ENCODE assay signal across 18 cellular contexts in the genomic region with DNA sequence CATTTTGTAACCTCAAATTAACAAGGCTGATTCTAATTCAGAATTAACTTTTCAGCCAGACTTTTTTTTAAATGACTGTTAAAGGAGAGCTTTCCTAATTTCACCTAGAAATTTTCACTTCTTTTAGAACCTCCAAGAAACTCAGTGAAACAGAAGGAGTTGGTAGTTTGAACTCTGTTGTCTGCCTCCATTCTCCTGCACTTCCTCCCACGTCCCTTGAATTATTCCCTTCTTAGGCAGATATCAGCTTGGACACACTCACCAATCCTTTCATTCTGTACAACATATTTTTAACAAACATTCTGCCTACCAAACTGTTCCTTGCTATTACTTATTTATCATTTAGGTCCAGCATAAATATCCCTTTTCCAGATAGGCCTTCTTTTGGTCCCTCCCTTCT.
"Had no signal": no experiment of that assay in that cellular context is flagged by ENCODE, and none has a peak within 500 bp of the region (broad histone marks: within the 10 kb centered on the region; RNA-seq: fewer than 3 reads in every experiment).

No MANE protein-coding gene starts in this region.

- ATAC-seq: activated naive CD4-positive, alpha-beta T cell treated with anti-CD3 and anti-CD28 coated beads, Interleukin-2, amount 50 U/mL, for 72 hours; body of pancreas; stimulated activated naive B cell treated with anti-CD40 and anti-IgM and Interleukin-4, amounts not matched to agents 10 μg/mL and 1 μg/mL and 100 μg/mL, for 72 hours had no signal

- H3K27me3 ChIP-seq: body of pancreas, colonic mucosa, esophagus muscularis mucosa, tibial artery had no signal

- H3K9ac ChIP-seq: SK-N-SH had no signal

- H3K4me1 ChIP-seq: colonic mucosa, esophagus muscularis mucosa, left ventricle myocardium inferior, tibial artery had no signal

- H3K27ac Mint-ChIP-seq: activated CD4-positive, alpha-beta memory T cell treated with anti-CD3 and anti-CD28 coated beads, Interleukin-2, amount 10 ng/mL, durations not matched to agents 7 days and 5 days; activated T-helper 2 cell treated with anti-CD3 and anti-CD28 coated beads, Interferon-gamma antibody, Interleukin-2, Interleukin-4, amounts not matched to agents 10 μg/mL and 5 μg/mL and 100 μg/mL, durations not matched to agents 14 hours and 24 hours and 36 hours; stimulated activated naive B cell treated with anti-CD40 and anti-IgM and Interleukin-4, amounts not matched to agents 10 μg/mL and 1 μg/mL and 100 μg/mL, for 72 hours had no signal

- H3K27ac ChIP-seq: body of pancreas, colonic mucosa, esophagus muscularis mucosa, left ventricle myocardium inferior, tibial artery, WERI-Rb-1 had no signal

- H3K4me3 Mint-ChIP-seq: activated CD4-positive, alpha-beta memory T cell treated with anti-CD3 and anti-CD28 coated beads, Interleukin-2, amount 10 ng/mL, durations not matched to agents 7 days and 5 days; neural crest cell; stimulated activated naive B cell treated with anti-CD40 and anti-IgM and Interleukin-4, amounts not matched to agents 10 μg/mL and 1 μg/mL and 100 μg/mL, for 72 hours had no signal

- H3K4me1 Mint-ChIP-seq: neural crest cell; stimulated activated naive B cell treated with anti-CD40 and anti-IgM and Interleukin-4, amounts not matched to agents 10 μg/mL and 1 μg/mL and 100 μg/mL, for 72 hours had no signal

- H3K9me3 Mint-ChIP-seq: activated CD4-positive, alpha-beta memory T cell treated with anti-CD3 and anti-CD28 coated beads, Interleukin-2, amount 10 ng/mL, durations not matched to agents 7 days and 5 days; activated naive CD4-positive, alpha-beta T cell treated with anti-CD3 and anti-CD28 coated beads, Interleukin-2, amount 50 U/mL, for 72 hours; activated T-helper 2 cell treated with anti-CD3 and anti-CD28 coated beads, Interferon-gamma antibody, Interleukin-2, Interleukin-4, amounts not matched to agents 10 μg/mL and 5 μg/mL and 100 μg/mL, durations not matched to agents 14 hours and 24 hours and 36 hours; neural crest cell; stimulated activated naive B cell treated with anti-CD40 and anti-IgM and Interleukin-4, amounts not matched to agents 10 μg/mL and 1 μg/mL and 100 μg/mL, for 72 hours had no signal

- DNase-seq: activated CD4-positive, alpha-beta memory T cell treated with anti-CD3 and anti-CD28 coated beads, Interleukin-2, amount 10 ng/mL, durations not matched to agents 7 days and 5 days; activated CD4-positive, alpha-beta T cell treated with anti-CD3 and anti-CD28 coated beads for 4 hours; activated CD8-positive, alpha-beta memory T cell treated with anti-CD3 and anti-CD28 coated beads, Interleukin-2, amount 50 U/mL, for 48 hours; amygdala; body of pancreas; caudate nucleus; colonic mucosa; left ventricle myocardium inferior; SK-N-SH; stimulated activated CD4-positive, alpha-beta T cell treated with anti-CD3 and anti-CD28 coated beads, Interleukin-12 subunit alpha, Interleukin-12 subunit beta, amount 100 ng/mL, for 4 hours; stimulated activated CD4-positive, alpha-beta T cell treated with anti-CD3 and anti-CD28 coated beads, Interleukin-2, amount 100 ng/mL, for 24 hours; stimulated activated naive B cell treated with anti-CD40 and anti-IgM and Interleukin-4, amounts not matched to agents 10 μg/mL and 1 μg/mL and 100 μg/mL, for 72 hours; tibial artery; WERI-Rb-1 had no signal

- H3K27me3 Mint-ChIP-seq: activated CD4-positive, alpha-beta memory T cell treated with anti-CD3 and anti-CD28 coated beads, Interleukin-2, amount 10 ng/mL, durations not matched to agents 7 days and 5 days; stimulated activated naive B cell treated with anti-CD40 and anti-IgM and Interleukin-4, amounts not matched to agents 10 μg/mL and 1 μg/mL and 100 μg/mL, for 72 hours had no signal

- H3K9me3 ChIP-seq: body of pancreas, colonic mucosa, esophagus muscularis mucosa, left ventricle myocardium inferior, SK-N-SH, tibial artery had no signal

- H3K4me2 ChIP-seq: SK-N-SH had no signal
